In genomic region chr17:82356845-82357355, GRCh38 we compare ENCODE assay signal across 14 cellular contexts. TPM values are rescaled to one million over a fixed set of nuclear protein-coding genes. Genes with fewer than 3 reads are reported as not detected.
DNase-seq lines count a peak whose midpoint lies in the region; ATAC-seq and TF ChIP-seq lines count a peak whose summit lies in the region.
"Had no signal": no experiment of that assay in that cellular context is flagged by ENCODE, and none has a peak within 500 bp of the region (broad histone marks: within the 10 kb centered on the region; RNA-seq: fewer than 3 reads in every experiment).

No MANE protein-coding gene starts in this region.

- TF ChIP-seq CTCF in GM10266 (IDR thresholded peaks at IDR 0.05; ENCODE audit: control insufficient read depth, insufficient read depth, low read depth, missing control alignments), result no peak

- DNase-seq in DMS153 (lab: John Stamatoyannopoulos, UW) (peak; percentile 46), LHCN-M2 (ENCODE audit: low read depth) (peak; percentile 39), SHP77 (lab: John Stamatoyannopoulos, UW) (peak; percentile 73 to 77), myocyte (ENCODE audit: low read depth) (peak; percentile 88), GM10266 (ENCODE audit: extremely low spot score) (no peak), NCI-H1105 treated with DMSO at 0.1 percent for 48 hours (lab: John Stamatoyannopoulos, UW) (no peak)
- DNase-seq in activated naive CD4-positive, alpha-beta T cell (lab: John Stamatoyannopoulos, UW), result no peak
- DNase-seq: activated CD4-positive, alpha-beta T cell treated with anti-CD3 and anti-CD28 coated beads for 4 hours; naive thymus-derived CD8-positive, alpha-beta T cell had no signal

- ATAC-seq in GM19351 (IDR thresholded peaks at IDR 0.05; ENCODE audit: unreplicated experiment), result no peak
- ATAC-seq: activated T-helper 17 cell treated with anti-CD3 and anti-CD28 coated beads, Interleukin-2, amount 50 U/mL, for 72 hours; naive thymus-derived CD8-positive, alpha-beta T cell had no signal

RNA-seq across cellular contexts. Expression of gene TEX19, which starts 2.1 kb away (rescaled TPM):
- 0.06 TPM in 2 replicates for total RNA-seq in LHCN-M2 (2014; rRNA removed)
- 0.04 TPM for polyA plus RNA-seq in LHCN-M2 (2012)
- total RNA-seq in myocyte, result 0.80 and 1.1 TPM in 2 replicates
- 0.26 TPM for polyA plus RNA-seq in myocyte (2012)
- total RNA-seq: astrocyte; fibroblast of villous mesenchyme; naive thymus-derived CD8-positive, alpha-beta T cell; subcutaneous adipose tissue had no signal
- polyA plus RNA-seq: naive thymus-derived CD8-positive, alpha-beta T cell had no signal

RNA-seq across cellular contexts. Expression of gene UTS2R, which starts 14.7 kb away (rescaled TPM):
- 0.11 TPM in 1 of 2 replicates, not detected in the other for total RNA-seq in LHCN-M2 (2014; rRNA removed)
- 0.27 TPM for polyA plus RNA-seq in LHCN-M2 (2012)
- 29.1 and 60.3 TPM in 2 replicates for total RNA-seq in myocyte
- polyA plus RNA-seq in myocyte (2012), result 12.9 TPM
- total RNA-seq: astrocyte; fibroblast of villous mesenchyme; naive thymus-derived CD8-positive, alpha-beta T cell; subcutaneous adipose tissue had no signal
- polyA plus RNA-seq: naive thymus-derived CD8-positive, alpha-beta T cell had no signal

RNA-seq across cellular contexts. Expression of gene SECTM1, which starts 23.3 kb away (rescaled TPM):
- total RNA-seq in LHCN-M2 (2014; rRNA removed) (139 and 147 TPM in 2 replicates), myocyte (65.8 and 76.1 TPM in 2 replicates)
- 76.8 TPM for polyA plus RNA-seq in LHCN-M2 (2012)
- 5.2 TPM for polyA plus RNA-seq in myocyte (2012)

RNA-seq across cellular contexts. Expression of gene CD7, which starts 39.5 kb away (rescaled TPM):
- total RNA-seq in LHCN-M2 (2014; rRNA removed), result 0.92 and 1.6 TPM in 2 replicates
- 0.27 TPM for polyA plus RNA-seq in LHCN-M2 (2012)
- 1.4 TPM in 1 of 2 replicates, not detected in the other for total RNA-seq in myocyte
- 0.10 TPM for polyA plus RNA-seq in myocyte (2012)
- total RNA-seq: fibroblast of villous mesenchyme had no signal

Comparison
In these comparisons a context has a peak if more than half of its experiments do, and no peak if none do; other contexts are left out.
1. DNase-seq: peak in DMS153 (single experiment), LHCN-M2 (single experiment), SHP77 (2 of 2) and myocyte (single experiment); none in GM10266 (single experiment), NCI-H1105 treated with DMSO at 0.1 percent for 48 hours (single experiment) and activated naive CD4-positive, alpha-beta T cell (0 of 4).
2. RNA of gene UTS2R, which starts 14.7 kb away (total RNA-seq): 29.1 to 60.3 TPM in myocyte; 0.11 TPM in LHCN-M2; every median in the first group is over 10 times any median in the second.